In genomic region chr20:9093203-9093962, GRCh38 we compare ENCODE assay signal across 16 cellular contexts. TPM values are rescaled to one million over a fixed set of nuclear protein-coding genes. Genes with fewer than 3 reads are reported as not detected.
A peak's percentile ranks its signal among the peaks of the same experiment; 100 is the strongest.
DNase-seq lines count a peak whose midpoint lies in the region; ATAC-seq, FAIRE-seq and TF ChIP-seq lines count a peak whose summit lies in the region.
"Had no signal": no experiment of that assay in that cellular context is flagged by ENCODE, and none has a peak within 500 bp of the region (broad histone marks: within the 10 kb centered on the region; RNA-seq: fewer than 3 reads in every experiment).

No MANE protein-coding gene starts in this region.

- no peak for TF ChIP-seq EP300 in upper lobe of left lung (IDR thresholded peaks at IDR 0.05)

- H2BK5ac ChIP-seq in mesenchymal stem cell (ENCODE audit: low read depth, low read length, poor library complexity, severe bottlenecking) = no peak overlapping the region

- H2BK120ac ChIP-seq in mesenchymal stem cell (ENCODE audit: low read depth, low read length) = no peak overlapping the region

- no peak overlapping the region for H4K91ac ChIP-seq in mesenchymal stem cell (ENCODE audit: low read length)

- peaks cover 8% of the 10 kb centered on the region for H3K4me1 ChIP-seq in mesenchymal stem cell (ENCODE audit: control insufficient read depth, insufficient read depth, low read depth, low read length)
- H3K4me1 ChIP-seq in upper lobe of left lung = peaks cover 5 to 10% (median 8%) of the 10 kb centered on the region in 4 donors

- ATAC-seq in upper lobe of left lung (ENCODE audit: low FRiP score in 2 of 2) = no peak
- ATAC-seq: activated T-cell treated with anti-CD3 and anti-CD28 coated beads, Interleukin-2, amount 50 U/mL, for 4 hours; PC-3; stimulated activated naive CD8-positive, alpha-beta T cell treated with anti-CD3 and anti-CD28 coated beads, Interleukin-15, Interleukin-2, amounts not matched to agents 100 U/mL and 50 U/mL, for 24 hours had no signal

- H2AK5ac ChIP-seq in mesenchymal stem cell (ENCODE audit: low read length, severe bottlenecking) = peak overlapping the region; percentile 42

- H3K9me3 ChIP-seq in mesenchymal stem cell (ENCODE audit: control insufficient read depth, low read length) (no peaks in the 10 kb centered on the region), upper lobe of left lung (no peaks in the 10 kb centered on the region)

- H4K8ac ChIP-seq in mesenchymal stem cell (ENCODE audit: low read length) = no peak overlapping the region

- H2BK15ac ChIP-seq in mesenchymal stem cell (ENCODE audit: low read depth, poor library complexity, severe bottlenecking) = no peak overlapping the region

- peak; percentile 72 for DNase-seq in NCI-H2171 treated with DMSO at 0.1 percent for 48 hours (lab: John Stamatoyannopoulos, UW)
- no peak for DNase-seq in mesenchymal stem cell
- DNase-seq in upper lobe of left lung = no peak
- no peak for DNase-seq in NCI-H774 (lab: John Stamatoyannopoulos, UW)
- no peak for DNase-seq in activated CD4-positive, alpha-beta T cell treated with anti-CD3 and anti-CD28 coated beads, Interleukin-2, amount 50 U/mL, for 48 hours
- no peak for DNase-seq in RWPE1 (ENCODE audit: low spot score)
- DNase-seq: activated T-cell treated with anti-CD3 and anti-CD28 coated beads, Interleukin-2, amount 50 U/mL, for 4 hours; cortex of kidney; foreskin fibroblast; immature natural killer cell; PC-3; stimulated activated naive CD8-positive, alpha-beta T cell treated with anti-CD3 and anti-CD28 coated beads, Interleukin-15, Interleukin-2, amounts not matched to agents 100 U/mL and 50 U/mL, for 24 hours had no signal

- no peak for TF ChIP-seq POLR2A in upper lobe of left lung (IDR thresholded peaks at IDR 0.05)

- peaks cover 6% of the 10 kb centered on the region for H3K79me1 ChIP-seq in mesenchymal stem cell (replicated peaks; ENCODE audit: low read length, poor library complexity, severe bottlenecking)

- no peak overlapping the region for H2BK12ac ChIP-seq in mesenchymal stem cell (ENCODE audit: low read length in 2 of 2)

- peak overlapping the region; percentile 25 for H3K9ac ChIP-seq in mesenchymal stem cell (ENCODE audit: low read length)

- H3K4ac ChIP-seq in mesenchymal stem cell (ENCODE audit: low read depth in 1 of 2, low read length in 2 of 2) = no peak overlapping the region

- H3K4me3 ChIP-seq in mesenchymal stem cell (ENCODE audit: insufficient read depth in 1 of 2, low read depth in 1 of 2, low read length in 2 of 2) = no peak overlapping the region
- H3K4me3 ChIP-seq in upper lobe of left lung = peak overlapping the region in 1 of 4 donors; percentile 6

- no peak overlapping the region for H3K14ac ChIP-seq in mesenchymal stem cell (ENCODE audit: low read length in 2 of 2)

- TF ChIP-seq CTCF in upper lobe of left lung (IDR thresholded peaks at IDR 0.05) (no peak), RWPE1 (conservative IDR thresholded peaks at IDR 0.05; ENCODE audit: low read depth) (no peak)

- no peak overlapping the region for H3K18ac ChIP-seq in mesenchymal stem cell (ENCODE audit: low read depth in 1 of 2, low read length in 2 of 2)

- FAIRE-seq in endometrium (lab: Jason Lieb, UNC) = peak; percentile 96
- FAIRE-seq: H1 had no signal

- no peak overlapping the region for H3K23ac ChIP-seq in mesenchymal stem cell (ENCODE audit: low read length in 2 of 2)

- POLR2A ChIA-PET in RWPE1 (lab: Yijun Ruan, JAX; ENCODE audit: low non-redundant PET) = no interaction called here

- 85% methylated on average over 8 of the region's 8 CpGs for WGBS in mesenchymal stem cell
- WGBS in upper lobe of left lung, 2 donors = 48 to 65% methylated on average over 8 of the region's 8 CpGs

- H3K27me3 ChIP-seq in mesenchymal stem cell (ENCODE audit: control insufficient read depth in 1 of 2, insufficient read depth in 1 of 2, low read length in 2 of 2) (no peaks in the 10 kb centered on the region), upper lobe of left lung (no peaks in the 10 kb centered on the region)

- CTCF ChIA-PET in RWPE1 (lab: Yijun Ruan, JAX) = interaction anchor here (0.6 kb wide), 1 partner anchor 24 kb away, joined by 3 read pairs; no protein-coding TSS in a partner anchor

- no peak overlapping the region for H2AFZ ChIP-seq in mesenchymal stem cell (ENCODE audit: low read depth, low read length)

- H3K27ac ChIP-seq in mesenchymal stem cell (ENCODE audit: low read length, poor library complexity, severe bottlenecking) = peak overlapping the region; percentile 32
- H3K27ac ChIP-seq in upper lobe of left lung = peak overlapping the region; percentile 23 to 69 (median 42)
- H3K27ac ChIP-seq in RWPE1 = no peak overlapping the region

- H3K4me2 ChIP-seq in mesenchymal stem cell (ENCODE audit: low read length, poor library complexity, severe bottlenecking) = no peak overlapping the region

- H3K36me3 ChIP-seq in mesenchymal stem cell (ENCODE audit: control insufficient read depth in 1 of 2, insufficient read depth in 2 of 2, low read depth in 1 of 2, low read length in 2 of 2) (no peaks in the 10 kb centered on the region), upper lobe of left lung (no peaks in the 10 kb centered on the region)

RNA-seq across cellular contexts. Expression of gene PLCB4, which starts 24.5 kb away (rescaled TPM):
- polyA plus RNA-seq in mesenchymal stem cell (2013, experiment 1 of 2) = 3.5 TPM
- polyA plus RNA-seq in mesenchymal stem cell (2013, experiment 2 of 2) = 3.8 TPM
- total RNA-seq in upper lobe of left lung = 10 to 100 TPM in 1 of 6 donors, 1 to 10 TPM in 5; 5.7 to 15.2 (median 8.2) TPM
- total RNA-seq: T-helper 1 cell treated with Interleukin-12 subunit alpha and Interleukin-12 subunit beta and Interleukin-4 antibody, amounts not matched to agents 30 ng/mL and 1 ng/mL, for 36 hours had no signal
- polyA plus RNA-seq: CD14-positive monocyte, immature natural killer cell had no signal
